19 cellular contexts compared by ENCODE assay signal in the genomic region with DNA sequence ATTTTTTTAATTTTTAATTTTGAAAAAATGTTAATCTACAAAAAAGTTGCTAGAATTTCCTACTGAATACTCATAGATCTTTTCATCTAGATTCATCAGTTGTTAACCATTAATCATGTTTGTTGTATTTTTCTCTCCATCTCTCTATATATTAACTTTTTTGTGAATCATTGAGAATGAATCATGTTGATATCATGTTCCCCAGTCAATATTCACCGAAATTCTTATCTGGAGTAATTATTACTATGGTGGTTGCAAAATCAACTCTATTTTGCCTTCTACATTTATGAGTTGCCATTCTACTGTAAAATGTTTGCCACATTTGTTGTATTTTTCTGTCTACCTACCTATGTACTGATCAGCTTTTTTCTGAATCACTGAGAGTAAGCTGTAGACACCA.
DNase-seq lines count a peak whose midpoint lies in the region; ATAC-seq and TF ChIP-seq lines count a peak whose summit lies in the region.
"Had no signal": no experiment of that assay in that cellular context is flagged by ENCODE, and none has a peak within 500 bp of the region (broad histone marks: within the 10 kb centered on the region; RNA-seq: fewer than 3 reads in every experiment).

No MANE protein-coding gene starts in this region.

- in situ Hi-C loops in ACHN (cut with HindIII; ENCODE audit: low pct_ligation_motif_present, low pct_unique_long_range_greater_than_20kb, low sequenced_read_pairs), result no loop called here

- no peak for ATAC-seq in GM21737 (IDR thresholded peaks at IDR 0.05; ENCODE audit: unreplicated experiment)
- ATAC-seq: lower lobe of right lung, WTC11 had no signal

- peak; percentile 91 for DNase-seq in ACHN
- peak; percentile 20 for DNase-seq in M059J (ENCODE audit: low read depth)
- DNase-seq in epithelial cell of esophagus (ENCODE audit: low read depth), result peak; percentile 54
- DNase-seq in kidney tubule cell (ENCODE audit: low spot score), result peak; percentile 87
- DNase-seq in GM19240 (ENCODE audit: insufficient read length, low spot score), result no peak
- DNase-seq in germinal center (ENCODE audit: low spot score), result no peak
- no peak for DNase-seq in epidermal melanocyte (ENCODE audit: insufficient read length, low spot score)
- DNase-seq: activated CD4-positive, alpha-beta T cell treated with anti-CD3 and anti-CD28 coated beads, Interleukin-2, amount 50 U/mL, for 4 hours; activated effector memory CD4-positive, alpha-beta T cell treated with anti-CD3 and anti-CD28 coated beads, Interleukin-2, amount 50 U/mL, for 16 hours; DMS79; GOT3; KG1; lower lobe of right lung; NCI-H187 treated with DMSO at 0.1 percent for 48 hours; NCI-H2227 treated with DMSO at 0.1 percent for 48 hours; T-helper 9 cell had no signal

- H3K4me3 ChIP-seq in epithelial cell of esophagus (ENCODE audit: low read length), result no peak overlapping the region
- H3K4me3 ChIP-seq: cardiac muscle cell, lower lobe of right lung had no signal

- TF ChIP-seq CTCF in epithelial cell of esophagus (IDR thresholded peaks at IDR 0.05; ENCODE audit: insufficient read depth, low read depth, low read length, missing control alignments), result no peak

Comparison
In these comparisons a context has a peak if more than half of its experiments do, and no peak if none do; other contexts are left out.
1. DNase-seq: peak in ACHN (single experiment), M059J (single experiment), epithelial cell of esophagus (single experiment) and kidney tubule cell (single experiment); none in GM19240 (single experiment), germinal center (single experiment) and epidermal melanocyte (single experiment).